In genomic region chr2:118032169-118033013, GRCh38 we compare ENCODE assay signal across 8 cellular contexts. TPM values are rescaled to one million over a fixed set of nuclear protein-coding genes. Genes with fewer than 3 reads are reported as not detected.
DNase-seq lines count a peak whose midpoint lies in the region; ATAC-seq, FAIRE-seq and TF ChIP-seq lines count a peak whose summit lies in the region.

No MANE protein-coding gene starts in this region.

- no peaks in the 10 kb centered on the region for H3K4me1 ChIP-seq in left ventricle myocardium inferior

- H3K27ac ChIP-seq in left ventricle myocardium inferior (replicated peaks) = no peak overlapping the region

- H3K9me3 ChIP-seq in left ventricle myocardium inferior (replicated peaks) = peaks cover 13% of the 10 kb centered on the region

- intact Hi-C loops in left ventricle myocardium inferior (cut with micrococcal nuclease) = no loop called here

- ATAC-seq in GM19025 (IDR thresholded peaks at IDR 0.05; ENCODE audit: low read depth, unreplicated experiment) = peak; percentile 90
- peak; percentile 81 for ATAC-seq in HG03108 (IDR thresholded peaks at IDR 0.05; ENCODE audit: unreplicated experiment)

- peaks cover 93% of the 10 kb centered on the region for H3K27me3 ChIP-seq in left ventricle myocardium inferior (ENCODE audit: low read depth)

- DNase-seq in D721Med (ENCODE audit: insufficient read length, low spot score) = no peak
- DNase-seq in NCI-H82 treated with DMSO at 0.1 percent for 48 hours (lab: John Stamatoyannopoulos, UW; ENCODE audit: unreplicated experiment) = peak; percentile 17
- DNase-seq in activated naive CD4-positive, alpha-beta T cell treated with anti-CD3 and anti-CD28 coated beads, Interleukin-2, amount 50 U/mL, for 16 hours = peak; percentile 26
- no peak for DNase-seq in left ventricle myocardium inferior
- DNase-seq in stimulated activated CD4-positive, alpha-beta T cell treated with anti-CD3 and anti-CD28 coated beads, Interleukin-15, amount 100 ng/mL, for 24 hours = peak; percentile 57
- DNase-seq in NCI-H524 treated with DMSO at 0.1 percent for 48 hours (lab: John Stamatoyannopoulos, UW) = no peak

- H3K4me3 ChIP-seq in left ventricle myocardium inferior = no peak overlapping the region

- peak; percentile 71 for TF ChIP-seq CTCF in D721Med (IDR thresholded peaks at IDR 0.05; ENCODE audit: insufficient read depth, missing control alignments)
- peak; percentile 84 for TF ChIP-seq CTCF in left ventricle myocardium inferior (IDR thresholded peaks at IDR 0.05; ENCODE audit: borderline replicate concordance)

- FAIRE-seq in D721Med (lab: Jason Lieb, UNC) = peak; percentile 6

- H3K36me3 ChIP-seq in left ventricle myocardium inferior = no peaks in the 10 kb centered on the region

RNA-seq across cellular contexts. Expression of gene CCDC93, which starts 18.5 kb away (rescaled TPM):
- total RNA-seq in left ventricle myocardium inferior = 22.8 TPM

RNA-seq across cellular contexts. Expression of gene INSIG2, which starts 55.9 kb away (rescaled TPM):
- 15.9 TPM for total RNA-seq in left ventricle myocardium inferior

Comparison
In these comparisons a context has a peak if more than half of its experiments do, and no peak if none do; other contexts are left out.
1. DNase-seq: peak in NCI-H82 treated with DMSO at 0.1 percent for 48 hours (single experiment), activated naive CD4-positive, alpha-beta T cell treated with anti-CD3 and anti-CD28 coated beads, Interleukin-2, amount 50 U/mL, for 16 hours (single experiment) and stimulated activated CD4-positive, alpha-beta T cell treated with anti-CD3 and anti-CD28 coated beads, Interleukin-15, amount 100 ng/mL, for 24 hours (single experiment); none in D721Med (single experiment), left ventricle myocardium inferior (single experiment) and NCI-H524 treated with DMSO at 0.1 percent for 48 hours (single experiment).